In genomic region chr5:169158764-169159163, GRCh38 we compare ENCODE assay signal across 28 cellular contexts.
"Had no signal": no experiment of that assay in that cellular context is flagged by ENCODE, and none has a peak within 500 bp of the region (broad histone marks: within the 10 kb centered on the region; RNA-seq: fewer than 3 reads in every experiment).

No MANE protein-coding gene starts in this region.

- H3K27me3 ChIP-seq: suprapubic skin, testis, thyroid gland, tibial artery, tibial nerve, transverse colon, upper lobe of left lung, upper lobe of right lung, uterus, vagina had no signal

- H3K27ac ChIP-seq: suprapubic skin, testis, thoracic aorta, thyroid gland, tibial artery, tibial nerve, transverse colon, upper lobe of left lung, upper lobe of right lung, uterus, vagina had no signal

- ATAC-seq: stimulated activated effector memory CD8-positive, alpha-beta T cell treated with anti-CD3 and anti-CD28 coated beads, Interleukin-12 subunit alpha, Interleukin-12 subunit beta, amount 100 ng/mL, for 72 hours; stimulated activated memory B cell treated with anti-CD40 and anti-IgM and Interleukin-4, amounts not matched to agents 10 μg/mL and 1 μg/mL and 100 μg/mL, for 72 hours; stimulated activated naive B cell treated with anti-CD40 and anti-IgM and Interleukin-4, amounts not matched to agents 10 μg/mL and 1 μg/mL and 100 μg/mL, for 72 hours; stimulated activated naive CD8-positive, alpha-beta T cell treated with anti-CD3 and anti-CD28 coated beads, Interleukin-15, amount 100 ng/mL, for 72 hours; stimulated activated naive CD8-positive, alpha-beta T cell treated with anti-CD3 and anti-CD28 coated beads, Interleukin-15, Interleukin-2, amounts not matched to agents 100 U/mL and 50 U/mL, for 24 hours; upper lobe of right lung had no signal

- H3K4me3 ChIP-seq: suprapubic skin, testis, thoracic aorta, thyroid gland, tibial artery, tibial nerve, transverse colon, upper lobe of left lung, upper lobe of right lung, uterus, vagina had no signal

- H3K36me3 Mint-ChIP-seq: stimulated activated effector memory CD8-positive, alpha-beta T cell treated with anti-CD3 and anti-CD28 coated beads, Interleukin-12 subunit alpha, Interleukin-12 subunit beta, amount 100 ng/mL, for 72 hours had no signal

- H3K9me3 ChIP-seq: testis, thyroid gland, upper lobe of right lung, uterus had no signal

- H3K27me3 Mint-ChIP-seq: stimulated activated naive CD8-positive, alpha-beta T cell treated with anti-CD3 and anti-CD28 coated beads, Interleukin-15, amount 100 ng/mL, for 72 hours; stimulated activated naive CD8-positive, alpha-beta T cell treated with anti-CD3 and anti-CD28 coated beads, Interleukin-15, Interleukin-2, amounts not matched to agents 100 ng/mL and 50 ng/mL, for 24 hours; type B pancreatic cell had no signal

- H3K4me1 Mint-ChIP-seq: stimulated activated effector memory CD8-positive, alpha-beta T cell treated with anti-CD3 and anti-CD28 coated beads, Interleukin-12 subunit alpha, Interleukin-12 subunit beta, amount 100 ng/mL, for 72 hours; stimulated activated memory B cell treated with anti-CD40 and anti-IgM and Interleukin-4, amounts not matched to agents 10 μg/mL and 1 μg/mL and 100 μg/mL, for 72 hours; stimulated activated naive B cell treated with anti-CD40 and anti-IgM and Interleukin-4, amounts not matched to agents 10 μg/mL and 1 μg/mL and 100 μg/mL, for 72 hours; stimulated activated naive CD8-positive, alpha-beta T cell treated with anti-CD3 and anti-CD28 coated beads, Interleukin-15, amount 100 ng/mL, for 72 hours had no signal

- FAIRE-seq: urothelium cell line had no signal

- H3K27ac Mint-ChIP-seq: stimulated activated effector memory CD8-positive, alpha-beta T cell treated with anti-CD3 and anti-CD28 coated beads, Interleukin-12 subunit alpha, Interleukin-12 subunit beta, amount 100 ng/mL, for 72 hours; stimulated activated memory B cell treated with anti-CD40 and anti-IgM and Interleukin-4, amounts not matched to agents 10 μg/mL and 1 μg/mL and 100 μg/mL, for 72 hours; stimulated activated naive B cell treated with anti-CD40 and anti-IgM and Interleukin-4, amounts not matched to agents 10 μg/mL and 1 μg/mL and 100 μg/mL, for 72 hours; stimulated activated naive CD8-positive, alpha-beta T cell treated with anti-CD3 and anti-CD28 coated beads, Interleukin-15, amount 100 ng/mL, for 72 hours; stimulated activated naive CD8-positive, alpha-beta T cell treated with anti-CD3 and anti-CD28 coated beads, Interleukin-15, Interleukin-2, amounts not matched to agents 100 ng/mL and 50 ng/mL, for 24 hours; type B pancreatic cell had no signal

- H3K4me3 Mint-ChIP-seq: stimulated activated effector memory CD8-positive, alpha-beta T cell treated with anti-CD3 and anti-CD28 coated beads, Interleukin-12 subunit alpha, Interleukin-12 subunit beta, amount 100 ng/mL, for 72 hours; stimulated activated memory B cell treated with anti-CD40 and anti-IgM and Interleukin-4, amounts not matched to agents 10 μg/mL and 1 μg/mL and 100 μg/mL, for 72 hours; stimulated activated naive B cell treated with anti-CD40 and anti-IgM and Interleukin-4, amounts not matched to agents 10 μg/mL and 1 μg/mL and 100 μg/mL, for 72 hours; stimulated activated naive CD8-positive, alpha-beta T cell treated with anti-CD3 and anti-CD28 coated beads, Interleukin-15, amount 100 ng/mL, for 72 hours; stimulated activated naive CD8-positive, alpha-beta T cell treated with anti-CD3 and anti-CD28 coated beads, Interleukin-15, Interleukin-2, amounts not matched to agents 100 ng/mL and 50 ng/mL, for 24 hours; type B pancreatic cell had no signal

- DNase-seq: stimulated activated CD4-positive, alpha-beta T cell treated with anti-CD3 and anti-CD28 coated beads, Interleukin-2, amount 100 ng/mL, for 48 hours; stimulated activated CD4-positive, alpha-beta T cell treated with anti-CD3 and anti-CD28 coated beads, Interleukin-4, amount 100 ng/mL, for 1 hour; stimulated activated CD4-positive, alpha-beta T cell treated with anti-CD3 and anti-CD28 coated beads, Interleukin-4, amount 100 ng/mL, for 24 hours; stimulated activated CD4-positive, alpha-beta T cell treated with anti-CD3 and anti-CD28 coated beads, Interleukin-4, amount 100 ng/mL, for 4 hours; stimulated activated CD8-positive, alpha-beta memory T cell treated with anti-CD3 and anti-CD28 coated beads, Interleukin-4, amount 100 ng/mL, for 48 hours; stimulated activated naive B cell treated with anti-CD40 and anti-IgM and Interleukin-4, amounts not matched to agents 10 μg/mL and 1 μg/mL and 100 μg/mL, for 72 hours; stimulated activated naive CD4-positive, alpha-beta T cell; stimulated activated naive CD4-positive, alpha-beta T cell treated with Interleukin-2 at 50 U/mL for 16 hours; stimulated activated naive CD8-positive, alpha-beta T cell treated with anti-CD3 and anti-CD28 coated beads, Interleukin-15, amount 100 ng/mL, for 72 hours; stimulated activated naive CD8-positive, alpha-beta T cell treated with anti-CD3 and anti-CD28 coated beads, Interleukin-15, Interleukin-2, amounts not matched to agents 100 U/mL and 50 U/mL, for 24 hours; substantia nigra; testis; thyroid gland; tibial artery; transverse colon; trophoblast cell; upper lobe of left lung; upper lobe of right lung; uterus had no signal

- H3K36me3 ChIP-seq: suprapubic skin, thoracic aorta, thyroid gland, tibial artery, tibial nerve, transverse colon, upper lobe of left lung, upper lobe of right lung, uterus, vagina had no signal

- H3K4me1 ChIP-seq: testis, upper lobe of left lung, upper lobe of right lung, uterus had no signal
